In genomic region chr1:44810101-44810761, GRCh38 we compare ENCODE assay signal across 8 cellular contexts. TPM values are rescaled to one million over a fixed set of nuclear protein-coding genes. Genes with fewer than 3 reads are reported as not detected.
DNase-seq lines count a peak whose midpoint lies in the region; ATAC-seq and TF ChIP-seq lines count a peak whose summit lies in the region.

No MANE protein-coding gene starts in this region.

- intact Hi-C loops in Caco-2 (cut with micrococcal nuclease; ENCODE audit: unreplicated experiment) = no loop called here
- intact Hi-C loops in aorta (cut with DNase I) = no loop called here

- H3K27ac ChIP-seq in RWPE2 (ENCODE audit: poor library complexity, severe bottlenecking) (peak overlapping the region; percentile 96), aorta (ENCODE audit: low read depth in 1 of 2, low read length in 2 of 2) (peak overlapping the region; percentile 38 to 98)

- H3K9me3 Mint-ChIP-seq in Caco-2 (ENCODE audit: unreplicated experiment) (no peaks in the 10 kb centered on the region), chondrocyte (ENCODE audit: low read depth) (no peaks in the 10 kb centered on the region)

- H3K4me3 Mint-ChIP-seq in Caco-2 (ENCODE audit: unreplicated experiment) = no peak overlapping the region
- peak overlapping the region; percentile 76 for H3K4me3 Mint-ChIP-seq in chondrocyte (ENCODE audit: unreplicated experiment)

- no peaks in the 10 kb centered on the region for H3K36me3 ChIP-seq in Caco-2 (ENCODE audit: control insufficient read depth, insufficient read depth, low read length)
- peaks cover 15% of the 10 kb centered on the region for H3K36me3 ChIP-seq in RWPE2 (ENCODE audit: low read depth)
- H3K36me3 ChIP-seq in mucosa of stomach (ENCODE audit: control insufficient read depth, insufficient read depth, low read length) = peaks cover 9% of the 10 kb centered on the region
- H3K36me3 ChIP-seq in aorta (ENCODE audit: control insufficient read depth in 1 of 2, insufficient read depth in 2 of 2, low read length in 1 of 2) = peaks cover 0 to 7% of the 10 kb centered on the region in 2 donors

- ATAC-seq in RWPE2 (ENCODE audit: low read depth) (no peak), aorta (ENCODE audit: low FRiP score) (no peak)
- ATAC-seq in activated CD4-positive, CD25-positive, alpha-beta regulatory T cell treated with anti-CD3 and anti-CD28 coated beads, Interleukin-2, amount 50 U/mL, for 24 hours = no peak

- POLR2A ChIA-PET in Caco-2 (lab: Charles Lee) = interaction anchor here (2.3 kb wide), 1 partner anchor 10 kb away, joined by 25 read pairs; the partner anchor contains the start of gene PLK3

- CTCF ChIA-PET in Caco-2 (lab: Charles Lee) = interaction anchor here (1.6 kb wide), 1 partner anchor 9 kb away, joined by 6 read pairs; no protein-coding TSS in a partner anchor

- H3K4me1 Mint-ChIP-seq in Caco-2 (ENCODE audit: low read depth, unreplicated experiment) (peaks cover 24% of the 10 kb centered on the region), chondrocyte (ENCODE audit: low read depth) (peaks cover 67% of the 10 kb centered on the region)

- H3K4me3 ChIP-seq in Caco-2 (ENCODE audit: low read depth, low read length) = no peak overlapping the region
- no peak overlapping the region for H3K4me3 ChIP-seq in RWPE2 (ENCODE audit: severe bottlenecking)
- H3K4me3 ChIP-seq in mucosa of stomach (ENCODE audit: low read length) = peak overlapping the region; percentile 6
- no peak overlapping the region for H3K4me3 ChIP-seq in aorta (ENCODE audit: low read length in 2 of 2)

- DNase-seq in Caco-2 (no peak), RWPE2 (ENCODE audit: low spot score) (no peak), chondrocyte (ENCODE audit: low spot score) (peak; percentile 95), aorta (peak; percentile 92), occipital lobe (lab: John Stamatoyannopoulos, UW) (no peak), NCI-H146 treated with DMSO at 0.1 percent for 48 hours (lab: John Stamatoyannopoulos, UW; ENCODE audit: unreplicated experiment) (no peak)

- H3K36me3 Mint-ChIP-seq in Caco-2 (ENCODE audit: insufficient read depth, unreplicated experiment) (peaks cover 13% of the 10 kb centered on the region), chondrocyte (ENCODE audit: low read depth) (peaks cover 13% of the 10 kb centered on the region)

- H3K27me3 ChIP-seq in Caco-2 (replicated peaks; ENCODE audit: control insufficient read depth, insufficient read depth, low read length) (no peaks in the 10 kb centered on the region), RWPE2 (ENCODE audit: insufficient read depth, poor library complexity, severe bottlenecking) (no peaks in the 10 kb centered on the region), mucosa of stomach (ENCODE audit: control insufficient read depth, insufficient read depth, low read length) (no peaks in the 10 kb centered on the region), aorta (ENCODE audit: control insufficient read depth in 1 of 2, insufficient read depth in 2 of 2, low read length in 1 of 2) (no peaks in the 10 kb centered on the region)

- H3K27me3 Mint-ChIP-seq in Caco-2 (ENCODE audit: insufficient read depth, unreplicated experiment) (no peaks in the 10 kb centered on the region), chondrocyte (ENCODE audit: low read depth) (no peaks in the 10 kb centered on the region)

- H3K9me3 ChIP-seq in Caco-2 = no peaks in the 10 kb centered on the region
- H3K9me3 ChIP-seq in RWPE2 (ENCODE audit: severe bottlenecking) = no peaks in the 10 kb centered on the region
- no peaks in the 10 kb centered on the region for H3K9me3 ChIP-seq in mucosa of stomach (ENCODE audit: control insufficient read depth, low read length)
- H3K9me3 ChIP-seq in aorta (ENCODE audit: control insufficient read depth, low read length) = no peaks in the 10 kb centered on the region

- H3K27ac Mint-ChIP-seq in Caco-2 (ENCODE audit: unreplicated experiment) (peak overlapping the region; percentile 9), chondrocyte (ENCODE audit: unreplicated experiment) (peak overlapping the region; percentile 100)

- H3K4me1 ChIP-seq in Caco-2 (peaks cover 52% of the 10 kb centered on the region), RWPE2 (ENCODE audit: insufficient read depth, poor library complexity, severe bottlenecking) (peaks cover 35% of the 10 kb centered on the region), mucosa of stomach (ENCODE audit: control insufficient read depth, insufficient read depth, low read length) (peaks cover 63% of the 10 kb centered on the region), aorta (ENCODE audit: control insufficient read depth in 1 of 2, insufficient read depth in 2 of 2, low read length in 2 of 2) (peaks cover 0 to 4% of the 10 kb centered on the region in 2 donors)

- no TSS peak for BruUV-seq in Caco-2 (replicated peaks; lab: Mats Ljungman, UMichigan)

- no peak for TF ChIP-seq CTCF in Caco-2 (IDR thresholded peaks at IDR 0.05; ENCODE audit: insufficient read depth in 1 of 2, low read depth in 1 of 2, low read length in 1 of 2, severe bottlenecking in 1 of 2, unreplicated experiment in 1 of 2)
- no peak for TF ChIP-seq CTCF in RWPE2 (IDR thresholded peaks at IDR 0.05; ENCODE audit: poor library complexity, severe bottlenecking)
- TF ChIP-seq CTCF in chondrocyte (IDR thresholded peaks at IDR 0.05) = no peak

- H3K9ac ChIP-seq in mucosa of stomach (ENCODE audit: low read length) = peak overlapping the region; percentile 89

- 6 to 10% methylated on average over 12 of the region's 12 CpGs for WGBS in aorta, 2 donors

RNA-seq across cellular contexts. Expression of gene BTBD19, which starts 1.9 kb away (rescaled TPM):
- 0.53 and 1.6 TPM in 2 replicates for total RNA-seq in Caco-2 (2022)
- total RNA-seq in chondrocyte = 43.4 to 46.5 TPM (median 44.1 TPM) in 3 replicates
- 10 to 100 TPM; 38.5 to 41.1 TPM for total RNA-seq in aorta
- polyA plus RNA-seq in aorta = 10 to 100 TPM in 1 of 2 donors, 1 to 10 TPM in 1; 5.1 to 35.4 TPM
- 0.47 TPM for total RNA-seq in occipital lobe

RNA-seq across cellular contexts. Expression of gene DYNLT4, which starts 3.1 kb away (rescaled TPM):
- total RNA-seq in Caco-2 (2022) = not detected in 2 replicates
- not detected in 3 replicates for total RNA-seq in chondrocyte
- total RNA-seq in aorta = under 1 TPM; 0.81 to 0.87 TPM
- 1 to 10 TPM in 1 of 2 donors, not detected in 1; 3.0 TPM for polyA plus RNA-seq in aorta
- total RNA-seq in occipital lobe = not detected

RNA-seq across cellular contexts. Expression of gene PLK3, which starts 10.1 kb away (rescaled TPM):
- total RNA-seq in Caco-2 (2022) = 3.2 and 5.2 TPM in 2 replicates
- 24.2 to 30.0 TPM (median 29.0 TPM) in 3 replicates for total RNA-seq in chondrocyte
- 10 to 100 TPM; 28.8 to 84.3 TPM for total RNA-seq in aorta
- 10 to 100 TPM; 16.2 to 73.3 TPM for polyA plus RNA-seq in aorta
- total RNA-seq in occipital lobe = 10.0 TPM

RNA-seq across cellular contexts. Expression of gene BEST4, which starts 22.3 kb away (rescaled TPM):
- total RNA-seq in Caco-2 (2022) (not detected in 2 replicates), chondrocyte (0.19 to 0.37 TPM (median 0.33 TPM) in 3 replicates), aorta (under 1 TPM; 0.30 to 0.32 TPM), occipital lobe (0.16 TPM)
- 1 to 10 TPM; 1.1 to 1.8 TPM for polyA plus RNA-seq in aorta

RNA-seq across cellular contexts. Expression of gene PTCH2, which starts 32.8 kb away (rescaled TPM):
- total RNA-seq in Caco-2 (2022) = 0.44 and 0.48 TPM in 2 replicates
- 1.3 to 2.0 TPM (median 1.3 TPM) in 3 replicates for total RNA-seq in chondrocyte
- 1 to 10 TPM; 1.7 to 6.3 TPM for total RNA-seq in aorta
- 1 to 10 TPM in 1 of 2 donors, under 1 TPM in 1; 0.38 to 6.7 TPM for polyA plus RNA-seq in aorta
- total RNA-seq in occipital lobe = 1.4 TPM

Comparison
In these comparisons a context has a peak if more than half of its experiments do, and no peak if none do; other contexts are left out.
1. DNase-seq: peak in chondrocyte (single experiment) and aorta (2 of 2); none in Caco-2 (0 of 2), RWPE2 (single experiment), occipital lobe (single experiment) and NCI-H146 treated with DMSO at 0.1 percent for 48 hours (single experiment).
2. RNA of gene BTBD19, which starts 1.9 kb away (total RNA-seq): 43.4 to 46.5 TPM in chondrocyte and 38.5 to 41.1 TPM in aorta; 0.53 to 1.6 TPM in Caco-2 and 0.47 TPM in occipital lobe (single experiment); every median in the first group is over 10 times any median in the second.